ENCODE assay signal across 30 cellular contexts in the genomic region with DNA sequence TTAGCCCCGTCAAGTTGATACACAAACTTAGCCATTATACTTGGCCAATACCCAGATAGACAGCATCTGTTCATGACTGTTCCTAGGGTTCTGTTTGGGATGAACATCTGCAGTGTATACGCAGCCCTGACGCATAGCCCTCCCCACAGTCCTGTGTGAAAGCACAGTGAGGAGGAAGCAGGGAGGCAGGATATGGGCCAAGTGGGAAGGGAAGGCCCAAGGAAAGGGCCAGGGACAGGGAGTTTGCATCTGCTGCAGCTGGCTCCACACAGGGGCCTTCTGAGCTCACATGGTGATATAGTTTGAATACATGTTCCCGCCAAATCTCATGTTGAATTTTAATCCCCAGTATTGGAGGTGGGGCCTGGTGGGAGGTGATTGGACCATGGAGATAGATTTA.
"Had no signal": no experiment of that assay in that cellular context is flagged by ENCODE, and none has a peak within 500 bp of the region (broad histone marks: within the 10 kb centered on the region; RNA-seq: fewer than 3 reads in every experiment).

No MANE protein-coding gene starts in this region.

- H3K36me3 ChIP-seq: adrenal gland, cardiac muscle cell, colonic mucosa, esophagus squamous epithelium, gastroesophageal sphincter, WERI-Rb-1 had no signal

- H3K4me1 ChIP-seq: body of pancreas, colonic mucosa had no signal

- H3K9me3 ChIP-seq: adrenal gland, body of pancreas, colonic mucosa, esophagus squamous epithelium, gastroesophageal sphincter had no signal

- H3K27ac ChIP-seq: adrenal gland, body of pancreas, cardiac muscle cell, colonic mucosa, epithelial cell of prostate, esophagus squamous epithelium, gastroesophageal sphincter, WERI-Rb-1 had no signal

- DNase-seq: activated B cell treated with CpG ODN at 0.5 μM for 24 hours; activated CD4-positive, alpha-beta T cell treated with anti-CD3 and anti-CD28 coated beads for 48 hours; activated CD4-positive, alpha-beta T cell treated with anti-CD3 and anti-CD28 coated beads, Interleukin-2, amount 50 U/mL, for 1 hour; activated CD4-positive, alpha-beta T cell treated with anti-CD3 and anti-CD28 coated beads, Interleukin-2, amount 50 U/mL, for 48 hours; activated CD8-positive, alpha-beta memory T cell treated with anti-CD3 and anti-CD28 coated beads for 24 hours; activated CD8-positive, alpha-beta T cell treated with anti-CD3 and anti-CD28 coated beads for 36 hours; activated effector memory CD4-positive, alpha-beta T cell treated with anti-CD3 and anti-CD28 coated beads, Interleukin-2, amount 50 U/mL, for 16 hours; activated naive CD4-positive, alpha-beta T cell treated with anti-CD3 and anti-CD28 coated beads for 36 hours; activated naive CD8-positive, alpha-beta T cell treated with anti-CD3 and anti-CD28 coated beads for 36 hours; activated naive CD8-positive, alpha-beta T cell treated with anti-CD3 and anti-CD28 coated beads, Interleukin-2, amount 50 U/mL, for 24 hours; activated T-cell treated with anti-CD3 and anti-CD28 coated beads, Interleukin-2, amount 50 U/mL, for 1 hour; activated T-cell treated with anti-CD3 and anti-CD28 coated beads, Interleukin-2, amount 50 U/mL, for 48 hours; adrenal gland; amygdala; aorta; body of pancreas; central memory CD4-positive, alpha-beta T cell; cerebellar nuclear complex; colonic mucosa; effector CD8-positive, alpha-beta T cell; esophagus squamous epithelium; foreskin melanocyte; T-helper 1 cell; T-helper 17 cell; T1000; WERI-Rb-1 had no signal

- H3K27me3 ChIP-seq: cardiac muscle cell, colonic mucosa had no signal

- H3K4me3 ChIP-seq: adrenal gland, body of pancreas, cardiac muscle cell, colonic mucosa, esophagus squamous epithelium, gastroesophageal sphincter had no signal

- ATAC-seq: activated CD4-positive, CD25-positive, alpha-beta regulatory T cell treated with anti-CD3 and anti-CD28 coated beads, Interleukin-2, amount 50 U/mL, for 24 hours; activated CD8-positive, alpha-beta T cell treated with anti-CD3 and anti-CD28 coated beads for 36 hours; activated naive CD8-positive, alpha-beta T cell treated with anti-CD3 and anti-CD28 coated beads, Interleukin-2, amount 50 U/mL, for 24 hours; body of pancreas; gastroesophageal sphincter; T-helper 17 cell had no signal
